27 cellular contexts compared by ENCODE assay signal in the genomic region with DNA sequence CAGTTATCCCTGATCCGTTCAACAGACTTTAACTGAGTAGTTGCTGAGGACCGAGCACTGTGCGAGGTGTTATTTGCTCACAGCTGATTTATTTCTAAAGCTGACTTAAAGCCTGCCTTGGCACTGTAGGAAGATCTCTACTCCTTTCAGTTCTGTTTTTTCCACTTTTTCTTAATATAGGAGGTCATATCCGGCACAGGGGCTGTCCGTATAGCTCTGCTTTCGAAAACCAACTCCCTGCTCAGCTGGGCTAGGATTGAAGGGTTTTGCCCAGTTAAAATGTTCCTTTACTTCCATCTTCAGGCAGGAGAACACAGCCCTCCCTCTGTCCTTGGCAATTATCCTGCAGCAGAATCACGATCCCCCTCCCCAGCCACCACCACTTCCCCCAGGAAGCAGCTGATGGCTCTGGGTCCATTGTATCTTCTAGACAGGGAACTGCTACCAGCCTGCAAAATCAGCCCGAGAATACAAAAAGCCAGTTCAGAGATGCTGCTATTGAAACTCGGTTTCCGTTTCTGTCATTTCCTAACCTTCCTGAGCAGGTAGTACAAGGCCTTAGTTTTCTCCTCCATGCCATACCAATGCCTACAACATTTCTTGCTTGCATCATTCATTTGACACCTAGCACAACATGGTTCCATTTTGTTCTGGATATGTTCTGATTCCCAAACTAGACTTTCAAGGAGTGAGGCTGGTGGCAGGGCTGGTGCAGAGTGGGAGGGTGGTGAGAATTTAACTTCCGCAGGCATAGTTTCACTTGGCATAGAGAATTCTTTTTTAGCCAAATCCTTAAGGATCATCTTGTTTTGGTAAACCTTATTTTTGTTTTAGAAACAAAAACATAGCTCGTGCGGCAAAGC. TPM values are rescaled to one million over a fixed set of nuclear protein-coding genes. Genes with fewer than 3 reads are reported as not detected.
DNase-seq lines count a peak whose midpoint lies in the region; ATAC-seq and TF ChIP-seq lines count a peak whose summit lies in the region.
"Had no signal": no experiment of that assay in that cellular context is flagged by ENCODE, and none has a peak within 500 bp of the region (broad histone marks: within the 10 kb centered on the region; RNA-seq: fewer than 3 reads in every experiment).

No MANE protein-coding gene starts in this region.

- no peak for TF ChIP-seq CTCF in CD4-positive, alpha-beta T cell (IDR thresholded peaks at IDR 0.05)

- peaks cover 38% of the 10 kb centered on the region for H3K27me3 Mint-ChIP-seq in CD4-positive, alpha-beta T cell

- no peaks in the 10 kb centered on the region for H3K9me3 Mint-ChIP-seq in CD4-positive, alpha-beta T cell
- H3K9me3 Mint-ChIP-seq: activated CD8-positive, alpha-beta T cell treated with anti-CD3 and anti-CD28 coated beads for 36 hours; activated naive CD8-positive, alpha-beta T cell treated with anti-CD3 and anti-CD28 coated beads, Interleukin-2, amount 50 U/mL, for 24 hours; stimulated activated naive CD8-positive, alpha-beta T cell treated with anti-CD3 and anti-CD28 coated beads, Interleukin-15, amount 100 ng/mL, for 72 hours had no signal

- H3K36me3 Mint-ChIP-seq in CD4-positive, alpha-beta T cell (ENCODE audit: low read depth), result no peaks in the 10 kb centered on the region

- H3K4me1 Mint-ChIP-seq in CD4-positive, alpha-beta T cell (ENCODE audit: low read depth), result no peaks in the 10 kb centered on the region
- H3K4me1 Mint-ChIP-seq: activated naive CD8-positive, alpha-beta T cell treated with anti-CD3 and anti-CD28 coated beads, Interleukin-2, amount 50 U/mL, for 24 hours; stimulated activated naive CD8-positive, alpha-beta T cell treated with anti-CD3 and anti-CD28 coated beads, Interleukin-15, amount 100 ng/mL, for 72 hours had no signal

- POLR2A ChIA-PET in CD4-positive, alpha-beta T cell (lab: Charles Lee), result no interaction called here

- intact Hi-C loops in CD4-positive, alpha-beta T cell (cut with DNase I, micrococcal nuclease), result no loop called here

- H3K4me3 Mint-ChIP-seq in CD4-positive, alpha-beta T cell, result no peak overlapping the region
- H3K4me3 Mint-ChIP-seq: activated CD8-positive, alpha-beta T cell treated with anti-CD3 and anti-CD28 coated beads for 36 hours; activated naive CD8-positive, alpha-beta T cell treated with anti-CD3 and anti-CD28 coated beads, Interleukin-2, amount 50 U/mL, for 24 hours; nephron progenitor cell; stimulated activated naive CD8-positive, alpha-beta T cell treated with anti-CD3 and anti-CD28 coated beads, Interleukin-15, amount 100 ng/mL, for 72 hours had no signal

- DNase-seq in Ammon's horn (ENCODE audit: low spot score) (peak; percentile 60), MV-4-11 (lab: John Stamatoyannopoulos, UW) (peak; percentile 73), pons (ENCODE audit: low spot score) (peak; percentile 58), SW480 (ENCODE audit: low spot score) (no peak), DMS79 (lab: John Stamatoyannopoulos, UW) (no peak)
- DNase-seq in activated CD4-positive, CD25-positive, alpha-beta regulatory T cell treated with anti-CD3 and anti-CD28 coated beads, Interleukin-2, amount 50 U/mL, for 72 hours, result no peak
- no peak for DNase-seq in CD4-positive, alpha-beta T cell
- DNase-seq: activated CD8-positive, alpha-beta T cell treated with anti-CD3 and anti-CD28 coated beads for 36 hours; activated effector memory CD4-positive, alpha-beta T cell treated with anti-CD3 and anti-CD28 coated beads, Interleukin-2, amount 50 U/mL, for 16 hours; activated naive CD8-positive, alpha-beta T cell treated with anti-CD3 and anti-CD28 coated beads, Interleukin-2, amount 50 U/mL, for 24 hours; activated T-cell treated with anti-CD3 and anti-CD28 coated beads for 4 hours; GM23248; KBM-7; NCI-H1694 treated with DMSO at 0.1 percent for 48 hours; NCI-H2171 treated with DMSO at 0.1 percent for 48 hours; NCI-H524 treated with DMSO at 0.1 percent for 48 hours; nephron progenitor cell; pancreas; right cardiac atrium; SHP77; stimulated activated naive CD8-positive, alpha-beta T cell treated with anti-CD3 and anti-CD28 coated beads, Interleukin-15, amount 100 ng/mL, for 72 hours; SW 1271; upper lobe of left lung had no signal

- no peak for ATAC-seq in CD4-positive, alpha-beta T cell (ENCODE audit: poor library complexity)
- ATAC-seq: activated CD8-positive, alpha-beta T cell treated with anti-CD3 and anti-CD28 coated beads for 36 hours; activated naive CD8-positive, alpha-beta T cell treated with anti-CD3 and anti-CD28 coated beads, Interleukin-2, amount 50 U/mL, for 24 hours; gastroesophageal sphincter; pancreas; right cardiac atrium; stimulated activated naive CD8-positive, alpha-beta T cell treated with anti-CD3 and anti-CD28 coated beads, Interleukin-15, amount 100 ng/mL, for 72 hours had no signal

- no peak overlapping the region for H3K27ac Mint-ChIP-seq in CD4-positive, alpha-beta T cell
- H3K27ac Mint-ChIP-seq: activated CD8-positive, alpha-beta T cell treated with anti-CD3 and anti-CD28 coated beads for 36 hours; activated naive CD8-positive, alpha-beta T cell treated with anti-CD3 and anti-CD28 coated beads, Interleukin-2, amount 50 U/mL, for 24 hours; nephron progenitor cell; stimulated activated naive CD8-positive, alpha-beta T cell treated with anti-CD3 and anti-CD28 coated beads, Interleukin-15, amount 100 ng/mL, for 72 hours had no signal

- H3K9me3 ChIP-seq in CD4-positive, alpha-beta T cell (ENCODE audit: control insufficient read depth, low read length), result no peaks in the 10 kb centered on the region
- H3K9me3 ChIP-seq: gastroesophageal sphincter, pancreas, upper lobe of left lung had no signal

- H3K27me3 ChIP-seq in CD4-positive, alpha-beta T cell (ENCODE audit: control insufficient read depth, insufficient read depth, low read length), result no peaks in the 10 kb centered on the region
- H3K27me3 ChIP-seq: gastroesophageal sphincter, pancreas, upper lobe of left lung had no signal

- CTCF ChIA-PET in CD4-positive, alpha-beta T cell (lab: Charles Lee), result no interaction called here

- peak overlapping the region; percentile 61 for H3K27ac ChIP-seq in angular gyrus (ENCODE audit: low read depth, low read length)
- no peak overlapping the region for H3K27ac ChIP-seq in CD4-positive, alpha-beta T cell (ENCODE audit: low read depth, low read length)
- H3K27ac ChIP-seq: GM23248, pancreas, upper lobe of left lung had no signal

RNA-seq across cellular contexts. Expression of gene FAM50B, which starts 53.8 kb away (rescaled TPM):
- total RNA-seq in CD4-positive, alpha-beta T cell, result 1 to 10 TPM; 2.7 to 2.8 TPM
- total RNA-seq: HT1080, OCI-LY7 had no signal

Comparison
In these comparisons a context has a peak if more than half of its experiments do, and no peak if none do; other contexts are left out.
1. DNase-seq: peak in Ammon's horn (single experiment), MV-4-11 (single experiment) and pons (single experiment); none in activated CD4-positive, CD25-positive, alpha-beta regulatory T cell treated with anti-CD3 and anti-CD28 coated beads, Interleukin-2, amount 50 U/mL, for 72 hours (single experiment), SW480 (single experiment), CD4-positive, alpha-beta T cell (0 of 10) and DMS79 (single experiment).